Comparison of ENCODE assay signal across 8 cellular contexts in genomic region chr10:10677479-10677878, GRCh38.
A peak's percentile ranks its signal among the peaks of the same experiment; 100 is the strongest.
DNase-seq lines count a peak whose midpoint lies in the region; ATAC-seq and TF ChIP-seq lines count a peak whose summit lies in the region.

No MANE protein-coding gene starts in this region.

- no peak overlapping the region for H2AFZ ChIP-seq in OCI-LY1 (ENCODE audit: low read length)

- no peak overlapping the region for H3K9ac ChIP-seq in OCI-LY1 (ENCODE audit: low read length)

- no peaks in the 10 kb centered on the region for H3F3A ChIP-seq in OCI-LY1 (ENCODE audit: insufficient read depth, low read length)

- intact Hi-C loops in uterus (cut with DNase I; ENCODE audit: low total_unique reads) = no loop called here

- DNase-seq in AG04449 (ENCODE audit: low read depth, low spot score) (no peak), dermis blood vessel endothelial cell (peak; percentile 47), myocyte (ENCODE audit: low read depth) (peak; percentile 75), uterus (peak; percentile 43 to 50), mesenteric fat pad (ENCODE audit: low spot score) (no peak)

- H3K4me1 ChIP-seq in OCI-LY1 (ENCODE audit: insufficient read depth, low read length, severe bottlenecking) (no peaks in the 10 kb centered on the region), uterus (no peaks in the 10 kb centered on the region)

- ATAC-seq in GM18499 (IDR thresholded peaks at IDR 0.05; ENCODE audit: insufficient read depth, unreplicated experiment) (peak; percentile 83), HG03342 (IDR thresholded peaks at IDR 0.05; ENCODE audit: unreplicated experiment) (peak; percentile 91)

- POLR2A ChIA-PET in AG04449 (lab: Yijun Ruan, JAX) = no interaction called here

- TF ChIP-seq CTCF in AG04449 (IDR thresholded peaks at IDR 0.05; ENCODE audit: insufficient read depth, low read length, missing control alignments) (peak; percentile 31), OCI-LY1 (IDR thresholded peaks at IDR 0.05; ENCODE audit: low read length) (peak; percentile 38; the same call in 1 of the 2 replicates), uterus (IDR thresholded peaks at IDR 0.05) (peak; percentile 24 to 42 (median 37))

- H3K4me3 ChIP-seq in AG04449 (ENCODE audit: low read depth, low read length) = no peak overlapping the region
- no peak overlapping the region for H3K4me3 ChIP-seq in OCI-LY1 (ENCODE audit: low read depth, low read length, poor library complexity, severe bottlenecking)
- H3K4me3 ChIP-seq in uterus = no peak overlapping the region

- no peaks in the 10 kb centered on the region for H3K36me3 ChIP-seq in OCI-LY1 (ENCODE audit: insufficient read depth, low read length)
- H3K36me3 ChIP-seq in uterus = no peaks in the 10 kb centered on the region

- H3K27me3 ChIP-seq in OCI-LY1 (ENCODE audit: insufficient read depth, low read length) (no peaks in the 10 kb centered on the region), uterus (no peaks in the 10 kb centered on the region)

- no peaks in the 10 kb centered on the region for H3K9me2 ChIP-seq in OCI-LY1 (ENCODE audit: low read depth, low read length)

- H3K79me2 ChIP-seq in OCI-LY1 (ENCODE audit: insufficient read depth, low read length) = no peaks in the 10 kb centered on the region

- CTCF ChIA-PET in AG04449 (lab: Yijun Ruan, JAX) = interaction anchor here (0.8 to 2.9 kb wide), 8 partner anchors 11 to 1335 kb away, joined by 3 to 13 read pairs (median 6); no protein-coding TSS in a partner anchor

- no peak for TF ChIP-seq POLR2A in uterus (IDR thresholded peaks at IDR 0.05)

- H3K9me3 ChIP-seq in OCI-LY1 (ENCODE audit: low read length) (no peaks in the 10 kb centered on the region), uterus (no peaks in the 10 kb centered on the region)

- H4K20me1 ChIP-seq in OCI-LY1 (ENCODE audit: insufficient read depth, low read length) = no peaks in the 10 kb centered on the region

- no peak overlapping the region for H3K27ac ChIP-seq in OCI-LY1 (ENCODE audit: low read depth, low read length, poor library complexity, severe bottlenecking)
- no peak overlapping the region for H3K27ac ChIP-seq in uterus

- H3K4me2 ChIP-seq in OCI-LY1 (ENCODE audit: low read length) = no peak overlapping the region

Comparison
In these comparisons a context has a peak if more than half of its experiments do, and no peak if none do; other contexts are left out.
1. DNase-seq: peak in dermis blood vessel endothelial cell (single experiment), myocyte (single experiment) and uterus (2 of 2); none in AG04449 (single experiment) and mesenteric fat pad (single experiment).
2. Peak in every context shown above with its lines, with median percentiles within 50 percentile points of each other: CTCF ChIP-seq.